In genomic region chr19:37468961-37469777, GRCh38 we compare ENCODE assay signal across 7 cellular contexts. TPM values are rescaled to one million over a fixed set of nuclear protein-coding genes. Genes with fewer than 3 reads are reported as not detected.
DNase-seq lines count a peak whose midpoint lies in the region; ATAC-seq and TF ChIP-seq lines count a peak whose summit lies in the region.

ZNF570 (plus strand) TSS chr19:37469356; CDS start chr19:37470355, 999 bp downstream.

- H3K27ac Mint-ChIP-seq in chondrocyte (ENCODE audit: unreplicated experiment), result peak within 1 kb of the TSS; percentile 95

- peaks cover 19% of the 10 kb centered on the region for H3K36me3 Mint-ChIP-seq in chondrocyte (ENCODE audit: low read depth)

- H3K9me3 Mint-ChIP-seq in chondrocyte (ENCODE audit: low read depth), result peaks cover 18% of the 10 kb centered on the region

- no peaks in the 10 kb centered on the region for H3K27me3 Mint-ChIP-seq in chondrocyte (ENCODE audit: low read depth)

- H3K4me1 Mint-ChIP-seq in chondrocyte (ENCODE audit: low read depth), result peaks cover 37% of the 10 kb centered on the region

- ATAC-seq in GM18511 (IDR thresholded peaks at IDR 0.05; ENCODE audit: unreplicated experiment) (peak; percentile 73), HG03039 (IDR thresholded peaks at IDR 0.05; ENCODE audit: unreplicated experiment) (peak; percentile 46)

- peak within 1 kb of the TSS; percentile 99 for H3K4me3 Mint-ChIP-seq in chondrocyte (ENCODE audit: unreplicated experiment)

- DNase-seq in NCI-H226 (peak; percentile 30), chondrocyte (ENCODE audit: low spot score) (peak; percentile 98), kidney tubule cell (ENCODE audit: low spot score) (peak; percentile 89)
- DNase-seq in activated CD4-positive, alpha-beta T cell treated with anti-CD3 and anti-CD28 coated beads for 24 hours (ENCODE audit: low read depth in 2 of 2), result peak; percentile 73 to 78
- DNase-seq in stimulated activated CD4-positive, alpha-beta T cell treated with anti-CD3 and anti-CD28 coated beads, Interleukin-15, amount 100 ng/mL, for 48 hours (ENCODE audit: low read depth in 2 of 2), result peak; percentile 82

- TF ChIP-seq CTCF in chondrocyte (IDR thresholded peaks at IDR 0.05), result no peak

RNA-seq across cellular contexts. Expression of gene ZNF570, which starts in this region (rescaled TPM):
- 6.5 to 7.6 TPM (median 6.8 TPM) in 3 replicates for total RNA-seq in chondrocyte

Comparison
In these comparisons a context has a peak if more than half of its experiments do, and no peak if none do; other contexts are left out.
1. Peak in every context shown above with its lines: DNase-seq and ATAC-seq.
2. DNase-seq: peak in every context shown above with its lines; median percentile 98 in chondrocyte; 89 in kidney tubule cell; 82 in stimulated activated CD4-positive, alpha-beta T cell treated with anti-CD3 and anti-CD28 coated beads, Interleukin-15, amount 100 ng/mL, for 48 hours; 76 in activated CD4-positive, alpha-beta T cell treated with anti-CD3 and anti-CD28 coated beads for 24 hours; 30 in NCI-H226.